8 cellular contexts compared by ENCODE assay signal in genomic region chr2:164737612-164738081, GRCh38.
DNase-seq lines count a peak whose midpoint lies in the region; ATAC-seq and FAIRE-seq lines count a peak whose summit lies in the region.

No MANE protein-coding gene starts in this region.

- peak; percentile 96 for FAIRE-seq in islet of Langerhans (lab: Jason Lieb, UNC)

- H3K4me1 Mint-ChIP-seq in stimulated activated naive B cell treated with anti-CD40 and anti-IgM and Interleukin-4, amounts not matched to agents 10 μg/mL and 1 μg/mL and 100 μg/mL, for 72 hours = peaks cover 40 to 73% of the 10 kb centered on the region in 2 donors

- peak overlapping the region; percentile 39 for H3K27ac Mint-ChIP-seq in stimulated activated naive B cell treated with anti-CD40 and anti-IgM and Interleukin-4, amounts not matched to agents 10 μg/mL and 1 μg/mL and 100 μg/mL, for 72 hours

- H3K4me3 Mint-ChIP-seq in stimulated activated naive B cell treated with anti-CD40 and anti-IgM and Interleukin-4, amounts not matched to agents 10 μg/mL and 1 μg/mL and 100 μg/mL, for 72 hours = peak overlapping the region in 1 of 2 donors; percentile 25

- DNase-seq in DMS 273 (lab: John Stamatoyannopoulos, UW; ENCODE audit: unreplicated experiment) (peak; percentile 94), HT1080 (ENCODE audit: low read depth) (peak; percentile 59), NOMO-1 (lab: John Stamatoyannopoulos, UW; ENCODE audit: unreplicated experiment in 2 of 2) (peak; percentile 8 to 24), T47D (ENCODE audit: low read depth in 1 of 2, low spot score in 1 of 2) (peak; percentile 39 to 76), cerebellar nuclear complex (lab: John Stamatoyannopoulos, UW) (no peak)
- DNase-seq in stimulated activated naive B cell treated with anti-CD40 and anti-IgM and Interleukin-4, amounts not matched to agents 10 μg/mL and 1 μg/mL and 100 μg/mL, for 72 hours = peak; percentile 42

- peak; percentile 64 for ATAC-seq in GM19372 (IDR thresholded peaks at IDR 0.05; ENCODE audit: low read depth, unreplicated experiment)
- peak; percentile 56 to 72 for ATAC-seq in stimulated activated naive B cell treated with anti-CD40 and anti-IgM and Interleukin-4, amounts not matched to agents 10 μg/mL and 1 μg/mL and 100 μg/mL, for 72 hours (replicated peaks)

- peaks cover 27 to 33% of the 10 kb centered on the region in 2 donors for H3K36me3 Mint-ChIP-seq in stimulated activated naive B cell treated with anti-CD40 and anti-IgM and Interleukin-4, amounts not matched to agents 10 μg/mL and 1 μg/mL and 100 μg/mL, for 72 hours

- in situ Hi-C loops in T47D (cut with HindIII; ENCODE audit: low pct_unique_long_range_greater_than_20kb, low sequenced_read_pairs) = no loop called here

- no peaks in the 10 kb centered on the region for H3K9me3 Mint-ChIP-seq in stimulated activated naive B cell treated with anti-CD40 and anti-IgM and Interleukin-4, amounts not matched to agents 10 μg/mL and 1 μg/mL and 100 μg/mL, for 72 hours

- no peaks in the 10 kb centered on the region for H3K27me3 Mint-ChIP-seq in stimulated activated naive B cell treated with anti-CD40 and anti-IgM and Interleukin-4, amounts not matched to agents 10 μg/mL and 1 μg/mL and 100 μg/mL, for 72 hours

Comparison
In these comparisons a context has a peak if more than half of its experiments do, and no peak if none do; other contexts are left out.
1. DNase-seq: peak in DMS 273 (single experiment), HT1080 (single experiment), NOMO-1 (2 of 2), T47D (2 of 2) and stimulated activated naive B cell treated with anti-CD40 and anti-IgM and Interleukin-4, amounts not matched to agents 10 μg/mL and 1 μg/mL and 100 μg/mL, for 72 hours (single experiment); none in cerebellar nuclear complex (0 of 2).